ENCODE assay signal across 15 cellular contexts in the genomic region with DNA sequence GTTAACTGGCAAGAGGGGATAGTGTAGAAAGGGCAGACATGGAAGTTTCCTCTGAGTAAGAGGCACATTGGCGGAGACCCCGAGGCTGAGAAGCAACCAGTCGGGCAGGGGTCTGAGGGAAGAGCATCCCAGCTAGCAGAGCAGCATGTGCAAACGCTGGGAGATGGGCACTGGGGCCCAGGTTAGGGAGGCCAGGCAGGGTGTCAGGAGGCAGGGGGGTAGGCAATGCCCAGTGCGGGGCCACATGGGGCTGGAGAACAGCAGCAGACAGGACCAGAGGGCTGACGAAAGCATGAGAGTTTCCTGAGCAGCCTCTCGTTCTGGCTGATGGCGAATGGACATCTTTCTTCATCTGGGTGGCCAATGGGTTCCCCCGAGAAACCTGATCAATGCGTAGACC.
DNase-seq lines count a peak whose midpoint lies in the region; ATAC-seq lines count a peak whose summit lies in the region.
"Had no signal": no experiment of that assay in that cellular context is flagged by ENCODE, and none has a peak within 500 bp of the region (broad histone marks: within the 10 kb centered on the region; RNA-seq: fewer than 3 reads in every experiment).

No MANE protein-coding gene starts in this region.

- H3K27ac Mint-ChIP-seq in stimulated activated naive CD8-positive, alpha-beta T cell treated with anti-CD3 and anti-CD28 coated beads, Interleukin-15, Interleukin-2, amounts not matched to agents 100 ng/mL and 50 ng/mL, for 24 hours: peak overlapping the region; percentile 52
- no peak overlapping the region for H3K27ac Mint-ChIP-seq in stimulated activated naive CD8-positive, alpha-beta T cell treated with anti-CD3 and anti-CD28 coated beads, Interleukin-15, amount 100 ng/mL, for 72 hours
- H3K27ac Mint-ChIP-seq in activated T-helper 2 cell treated with anti-CD3 and anti-CD28 coated beads, Interferon-gamma antibody, Interleukin-2, Interleukin-4, amounts not matched to agents 10 μg/mL and 5 μg/mL and 100 μg/mL, durations not matched to agents 14 hours and 24 hours and 36 hours: peak overlapping the region; percentile 3
- H3K27ac Mint-ChIP-seq in natural killer cell treated with Interleukin-12 subunit alpha and Interleukin-12 subunit beta and Interleukin-15 and Interleukin-18, amount 100 ng/mL, for 72 hours: peak overlapping the region; percentile 3 to 34

- no peaks in the 10 kb centered on the region for H3K9me3 Mint-ChIP-seq in stimulated activated naive CD8-positive, alpha-beta T cell treated with anti-CD3 and anti-CD28 coated beads, Interleukin-15, Interleukin-2, amounts not matched to agents 100 ng/mL and 50 ng/mL, for 24 hours
- H3K9me3 Mint-ChIP-seq in stimulated activated naive CD8-positive, alpha-beta T cell treated with anti-CD3 and anti-CD28 coated beads, Interleukin-15, amount 100 ng/mL, for 72 hours: peaks cover 7 to 9% of the 10 kb centered on the region in 2 donors
- H3K9me3 Mint-ChIP-seq in activated T-helper 2 cell treated with anti-CD3 and anti-CD28 coated beads, Interferon-gamma antibody, Interleukin-2, Interleukin-4, amounts not matched to agents 10 μg/mL and 5 μg/mL and 100 μg/mL, durations not matched to agents 14 hours and 24 hours and 36 hours: no peaks in the 10 kb centered on the region
- peaks cover 11% of the 10 kb centered on the region for H3K9me3 Mint-ChIP-seq in natural killer cell treated with Interleukin-12 subunit alpha and Interleukin-12 subunit beta and Interleukin-15 and Interleukin-18, amount 100 ng/mL, for 72 hours

- no peaks in the 10 kb centered on the region for H3K27me3 Mint-ChIP-seq in stimulated activated naive CD8-positive, alpha-beta T cell treated with anti-CD3 and anti-CD28 coated beads, Interleukin-15, Interleukin-2, amounts not matched to agents 100 ng/mL and 50 ng/mL, for 24 hours
- H3K27me3 Mint-ChIP-seq in stimulated activated naive CD8-positive, alpha-beta T cell treated with anti-CD3 and anti-CD28 coated beads, Interleukin-15, amount 100 ng/mL, for 72 hours: no peaks in the 10 kb centered on the region
- no peaks in the 10 kb centered on the region for H3K27me3 Mint-ChIP-seq in activated T-helper 2 cell treated with anti-CD3 and anti-CD28 coated beads, Interferon-gamma antibody, Interleukin-2, Interleukin-4, amounts not matched to agents 10 μg/mL and 5 μg/mL and 100 μg/mL, durations not matched to agents 14 hours and 24 hours and 36 hours (ENCODE audit: low read depth)
- no peaks in the 10 kb centered on the region for H3K27me3 Mint-ChIP-seq in natural killer cell treated with Interleukin-12 subunit alpha and Interleukin-12 subunit beta and Interleukin-15 and Interleukin-18, amount 100 ng/mL, for 72 hours

- no peak for ATAC-seq in stimulated activated naive CD8-positive, alpha-beta T cell treated with anti-CD3 and anti-CD28 coated beads, Interleukin-15, amount 100 ng/mL, for 72 hours
- no peak for ATAC-seq in natural killer cell treated with Interleukin-12 subunit alpha and Interleukin-12 subunit beta and Interleukin-15 and Interleukin-18, amount 100 ng/mL, for 72 hours
- ATAC-seq in GM21447 (IDR thresholded peaks at IDR 0.05; ENCODE audit: unreplicated experiment): no peak

- peaks cover 71% of the 10 kb centered on the region for H3K36me3 Mint-ChIP-seq in stimulated activated naive CD8-positive, alpha-beta T cell treated with anti-CD3 and anti-CD28 coated beads, Interleukin-15, Interleukin-2, amounts not matched to agents 100 ng/mL and 50 ng/mL, for 24 hours (ENCODE audit: low read depth)
- H3K36me3 Mint-ChIP-seq in activated T-helper 2 cell treated with anti-CD3 and anti-CD28 coated beads, Interferon-gamma antibody, Interleukin-2, Interleukin-4, amounts not matched to agents 10 μg/mL and 5 μg/mL and 100 μg/mL, durations not matched to agents 14 hours and 24 hours and 36 hours (ENCODE audit: low read depth): peaks cover 88% of the 10 kb centered on the region
- H3K36me3 Mint-ChIP-seq in natural killer cell treated with Interleukin-12 subunit alpha and Interleukin-12 subunit beta and Interleukin-15 and Interleukin-18, amount 100 ng/mL, for 72 hours: peaks cover 66% of the 10 kb centered on the region

- intact Hi-C loops in activated T-helper 2 cell treated with anti-CD3 and anti-CD28 coated beads, Interferon-gamma antibody, Interleukin-2, Interleukin-4, amounts not matched to agents 10 μg/mL and 5 μg/mL and 100 μg/mL, durations not matched to agents 14 hours and 24 hours and 36 hours (cut with micrococcal nuclease): no loop called here

- no peak overlapping the region for H3K4me3 Mint-ChIP-seq in stimulated activated naive CD8-positive, alpha-beta T cell treated with anti-CD3 and anti-CD28 coated beads, Interleukin-15, Interleukin-2, amounts not matched to agents 100 ng/mL and 50 ng/mL, for 24 hours
- no peak overlapping the region for H3K4me3 Mint-ChIP-seq in stimulated activated naive CD8-positive, alpha-beta T cell treated with anti-CD3 and anti-CD28 coated beads, Interleukin-15, amount 100 ng/mL, for 72 hours
- H3K4me3 Mint-ChIP-seq in activated T-helper 2 cell treated with anti-CD3 and anti-CD28 coated beads, Interferon-gamma antibody, Interleukin-2, Interleukin-4, amounts not matched to agents 10 μg/mL and 5 μg/mL and 100 μg/mL, durations not matched to agents 14 hours and 24 hours and 36 hours (ENCODE audit: low read depth): no peak overlapping the region
- no peak overlapping the region for H3K4me3 Mint-ChIP-seq in natural killer cell treated with Interleukin-12 subunit alpha and Interleukin-12 subunit beta and Interleukin-15 and Interleukin-18, amount 100 ng/mL, for 72 hours

- no peak for DNase-seq in stimulated activated naive CD8-positive, alpha-beta T cell treated with anti-CD3 and anti-CD28 coated beads, Interleukin-15, amount 100 ng/mL, for 72 hours
- no peak for DNase-seq in activated T-helper 2 cell treated with anti-CD3 and anti-CD28 coated beads, Interferon-gamma antibody, Interleukin-2, Interleukin-4, amounts not matched to agents 10 μg/mL and 5 μg/mL and 100 μg/mL, durations not matched to agents 14 hours and 24 hours and 36 hours (ENCODE audit: low spot score)
- no peak for DNase-seq in natural killer cell treated with Interleukin-12 subunit alpha and Interleukin-12 subunit beta and Interleukin-15 and Interleukin-18, amount 100 ng/mL, for 72 hours (ENCODE audit: low spot score)
- DNase-seq in NCI-H2081 treated with DMSO at 0.1 percent for 48 hours (lab: John Stamatoyannopoulos, UW) (no peak), cerebellum (ENCODE audit: low spot score) (no peak)
- DNase-seq: DMS79, HCEC 1CT, IMR-90, NCI-H1417 treated with DMSO at 0.1 percent for 48 hours, NCI-H187 treated with DMSO at 0.1 percent for 48 hours, NCI-H526, PC-9, SJCRH30 had no signal

- peaks cover 6% of the 10 kb centered on the region for H3K4me1 Mint-ChIP-seq in stimulated activated naive CD8-positive, alpha-beta T cell treated with anti-CD3 and anti-CD28 coated beads, Interleukin-15, Interleukin-2, amounts not matched to agents 100 ng/mL and 50 ng/mL, for 24 hours (ENCODE audit: low read depth)
- peaks cover 20% of the 10 kb centered on the region for H3K4me1 Mint-ChIP-seq in stimulated activated naive CD8-positive, alpha-beta T cell treated with anti-CD3 and anti-CD28 coated beads, Interleukin-15, amount 100 ng/mL, for 72 hours
- H3K4me1 Mint-ChIP-seq in activated T-helper 2 cell treated with anti-CD3 and anti-CD28 coated beads, Interferon-gamma antibody, Interleukin-2, Interleukin-4, amounts not matched to agents 10 μg/mL and 5 μg/mL and 100 μg/mL, durations not matched to agents 14 hours and 24 hours and 36 hours (ENCODE audit: low read depth): peaks cover 2% of the 10 kb centered on the region
- peaks cover 51 to 57% of the 10 kb centered on the region in 2 donors for H3K4me1 Mint-ChIP-seq in natural killer cell treated with Interleukin-12 subunit alpha and Interleukin-12 subunit beta and Interleukin-15 and Interleukin-18, amount 100 ng/mL, for 72 hours (ENCODE audit: low read depth in 2 of 2)

Comparison
In these comparisons a context has a peak if more than half of its experiments do, and no peak if none do; other contexts are left out.
1. H3K27ac Mint-ChIP-seq: peak in stimulated activated naive CD8-positive, alpha-beta T cell treated with anti-CD3 and anti-CD28 coated beads, Interleukin-15, Interleukin-2, amounts not matched to agents 100 ng/mL and 50 ng/mL, for 24 hours (single experiment), activated T-helper 2 cell treated with anti-CD3 and anti-CD28 coated beads, Interferon-gamma antibody, Interleukin-2, Interleukin-4, amounts not matched to agents 10 μg/mL and 5 μg/mL and 100 μg/mL, durations not matched to agents 14 hours and 24 hours and 36 hours (single experiment) and natural killer cell treated with Interleukin-12 subunit alpha and Interleukin-12 subunit beta and Interleukin-15 and Interleukin-18, amount 100 ng/mL, for 72 hours (2 of 2); none in stimulated activated naive CD8-positive, alpha-beta T cell treated with anti-CD3 and anti-CD28 coated beads, Interleukin-15, amount 100 ng/mL, for 72 hours (0 of 2).